ENCODE assay signal across 8 cellular contexts in the genomic region with DNA sequence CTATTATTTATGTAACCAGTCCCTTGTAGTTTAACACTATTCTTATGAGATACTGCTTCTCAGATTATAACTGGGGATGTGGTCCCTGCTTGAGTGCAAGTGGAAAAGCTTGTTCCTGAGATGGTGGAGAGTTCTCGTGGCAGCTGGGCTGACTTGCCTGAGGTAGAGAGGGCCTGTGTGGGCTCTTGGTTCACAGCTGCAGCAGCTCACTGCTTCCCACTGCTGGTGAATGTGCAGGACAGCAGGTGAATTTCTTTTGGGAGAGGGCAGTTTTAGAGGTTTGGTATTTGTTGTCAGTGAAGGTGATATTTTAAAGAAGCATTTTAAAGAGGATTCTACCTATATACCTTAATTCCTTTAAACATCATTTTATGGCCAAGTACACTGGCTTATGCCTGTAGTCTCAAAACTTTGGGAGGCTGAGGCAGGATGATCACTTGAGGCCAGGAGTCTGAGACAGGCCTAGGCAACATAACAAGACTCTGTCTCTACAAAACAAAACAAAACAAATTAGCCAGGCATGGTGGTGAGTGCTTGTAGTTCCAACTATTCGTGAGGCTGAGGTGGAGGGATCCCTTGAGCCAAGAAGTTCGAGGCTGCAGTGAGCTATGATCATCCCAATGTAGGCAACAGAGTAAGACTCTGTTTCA.
DNase-seq lines count a peak whose midpoint lies in the region; ATAC-seq and TF ChIP-seq lines count a peak whose summit lies in the region.

No MANE protein-coding gene starts in this region.

- TF ChIP-seq CTCF in LNCAP (IDR thresholded peaks at IDR 0.05) (peak; percentile 82), RWPE2 (IDR thresholded peaks at IDR 0.05; ENCODE audit: poor library complexity, severe bottlenecking) (peak; percentile 96), gastroesophageal sphincter (IDR thresholded peaks at IDR 0.05) (peak; percentile 87 to 94 (median 91)), parathyroid adenoma (IDR thresholded peaks at IDR 0.05) (peak; percentile 99), uterus (IDR thresholded peaks at IDR 0.05) (peak; percentile 87 to 98 (median 91))

- H3K4me1 ChIP-seq in RWPE2 (ENCODE audit: insufficient read depth, poor library complexity, severe bottlenecking) (no peaks in the 10 kb centered on the region), gastroesophageal sphincter (peaks cover 0 to 5% (median 0%) of the 10 kb centered on the region in 3 donors), parathyroid adenoma (peaks cover 3% of the 10 kb centered on the region), uterus (no peaks in the 10 kb centered on the region)

- peaks cover 15% of the 10 kb centered on the region for H3K36me3 ChIP-seq in RWPE2 (ENCODE audit: low read depth)
- H3K36me3 ChIP-seq in gastroesophageal sphincter = peaks cover 0 to 9% of the 10 kb centered on the region in 2 donors
- H3K36me3 ChIP-seq in parathyroid adenoma (ENCODE audit: control insufficient read depth, insufficient read depth, low read length) = no peaks in the 10 kb centered on the region
- H3K36me3 ChIP-seq in uterus = no peaks in the 10 kb centered on the region

- H3K9ac ChIP-seq in parathyroid adenoma = no peak overlapping the region

- WGBS in gastroesophageal sphincter (ENCODE audit: low coverage in 1 of 2), 2 donors = 24 to 28% methylated on average over 2 to 3 of the region's 3 CpGs

- TF ChIP-seq POLR2A in gastroesophageal sphincter (IDR thresholded peaks at IDR 0.05) (no peak), uterus (IDR thresholded peaks at IDR 0.05) (no peak)

- no peak overlapping the region for H2AFZ ChIP-seq in parathyroid adenoma

- ATAC-seq in RWPE2 (ENCODE audit: low read depth) (peak; percentile 73), gastroesophageal sphincter (peak; percentile 85)

- H3K4me3 ChIP-seq in RWPE2 (ENCODE audit: severe bottlenecking) (no peak overlapping the region), gastroesophageal sphincter (no peak overlapping the region), parathyroid adenoma (ENCODE audit: low read depth, low read length) (no peak overlapping the region), uterus (no peak overlapping the region)

- H3K27me3 ChIP-seq in RWPE2 (ENCODE audit: insufficient read depth, poor library complexity, severe bottlenecking) (no peaks in the 10 kb centered on the region), gastroesophageal sphincter (no peaks in the 10 kb centered on the region), parathyroid adenoma (ENCODE audit: control insufficient read depth, insufficient read depth, low read length) (no peaks in the 10 kb centered on the region), uterus (no peaks in the 10 kb centered on the region)

- peaks cover 9% of the 10 kb centered on the region for H3K79me2 ChIP-seq in parathyroid adenoma

- H3K27ac ChIP-seq in RWPE2 (ENCODE audit: poor library complexity, severe bottlenecking) = no peak overlapping the region
- H3K27ac ChIP-seq in gastroesophageal sphincter = no peak overlapping the region
- H3K27ac ChIP-seq in parathyroid adenoma = no peak overlapping the region
- no peak overlapping the region for H3K27ac ChIP-seq in uterus

- intact Hi-C loops in uterus (cut with DNase I; ENCODE audit: low total_unique reads) = no loop called here

- DNase-seq in GDM1 (lab: John Stamatoyannopoulos, UW) (peak; percentile 55), H4 (ENCODE audit: low spot score) (peak; percentile 61), RWPE2 (ENCODE audit: low spot score) (no peak), uterus (peak; percentile 49 to 57)
- DNase-seq in activated effector memory CD4-positive, alpha-beta T cell treated with anti-CD3 and anti-CD28 coated beads, Interleukin-2, amount 50 U/mL, for 16 hours = peak; percentile 79

- TF ChIP-seq EP300 in gastroesophageal sphincter (IDR thresholded peaks at IDR 0.05) = no peak

- H3K9me3 ChIP-seq in RWPE2 (ENCODE audit: severe bottlenecking) (no peaks in the 10 kb centered on the region), gastroesophageal sphincter (no peaks in the 10 kb centered on the region), parathyroid adenoma (ENCODE audit: control insufficient read depth, low read length) (no peaks in the 10 kb centered on the region), uterus (no peaks in the 10 kb centered on the region)

- H3K4me2 ChIP-seq in parathyroid adenoma (ENCODE audit: low read length) = no peak overlapping the region
